In genomic region chrX:7390446-7390845, GRCh38 we compare ENCODE assay signal across 21 cellular contexts.
DNase-seq lines count a peak whose midpoint lies in the region; ATAC-seq, FAIRE-seq and TF ChIP-seq lines count a peak whose summit lies in the region.
"Had no signal": no experiment of that assay in that cellular context is flagged by ENCODE, and none has a peak within 500 bp of the region (broad histone marks: within the 10 kb centered on the region; RNA-seq: fewer than 3 reads in every experiment).

No MANE protein-coding gene starts in this region.

- peak overlapping the region; percentile 74 for H3K27ac ChIP-seq in ACC112 (ENCODE audit: low read depth, low read length)
- H3K27ac ChIP-seq in transverse colon = no peak overlapping the region
- H3K27ac ChIP-seq in pancreas = no peak overlapping the region
- H3K27ac ChIP-seq: 22Rv1, A549 had no signal

- in situ Hi-C loops in transverse colon (cut with MboI; ENCODE audit: low pct_ligation_motif_present in 1 of 4, low pct_unique_long_range_greater_than_20kb in 1 of 4, low sequenced_read_pairs in 3 of 4) = no loop called here

- no peak for TF ChIP-seq CTCF in osteocyte (IDR thresholded peaks at IDR 0.05)
- TF ChIP-seq CTCF in transverse colon (IDR thresholded peaks at IDR 0.05) = no peak
- TF ChIP-seq CTCF in pancreas (IDR thresholded peaks at IDR 0.05) = no peak

- H3K4me1 ChIP-seq in ACC112 (ENCODE audit: control insufficient read depth, insufficient read depth, low read length, unreplicated experiment) (peaks cover 24% of the 10 kb centered on the region), adipocyte (ENCODE audit: control insufficient read depth, insufficient read depth, low read length) (peaks cover 19% of the 10 kb centered on the region), transverse colon (no peaks in the 10 kb centered on the region), pancreas (no peaks in the 10 kb centered on the region)
- H3K4me1 ChIP-seq: A549, BE2C had no signal

- DNase-seq in EL (peak; percentile 6), adipocyte (ENCODE audit: low read depth) (peak; percentile 3), osteocyte (ENCODE audit: extremely low spot score, unreplicated experiment) (no peak), transverse colon (no peak), NCI-H146 treated with DMSO at 0.1 percent for 48 hours (lab: John Stamatoyannopoulos, UW; ENCODE audit: unreplicated experiment) (no peak), pancreas (no peak), midbrain (lab: John Stamatoyannopoulos, UW) (no peak)
- DNase-seq: BE2C; C1 segment of cervical spinal cord; CD4-positive, CD25-positive, alpha-beta regulatory T cell; CD8-positive, alpha-beta memory T cell; COR-L47; DMS 273 treated with DMSO at 0.1 percent for 48 hours; HCEC 1CT had no signal

- no peak overlapping the region for H2AFZ ChIP-seq in ACC112 (ENCODE audit: low read length, unreplicated experiment)
- H2AFZ ChIP-seq: GM23338 had no signal

- H3K36me3 ChIP-seq in ACC112 (ENCODE audit: insufficient read depth, low read length) (no peaks in the 10 kb centered on the region), adipocyte (ENCODE audit: control insufficient read depth, insufficient read depth, low read length, severe bottlenecking) (no peaks in the 10 kb centered on the region), transverse colon (no peaks in the 10 kb centered on the region), pancreas (no peaks in the 10 kb centered on the region)
- H3K36me3 ChIP-seq: BE2C had no signal

- no peaks in the 10 kb centered on the region for H3K9me3 Mint-ChIP-seq in osteocyte (ENCODE audit: unreplicated experiment)
- H3K9me3 Mint-ChIP-seq: GM23338 had no signal

- no peak for TF ChIP-seq EP300 in transverse colon (IDR thresholded peaks at IDR 0.05; ENCODE audit: low read depth)

- ATAC-seq in pancreas = no peak
- ATAC-seq: A549, GM23338 had no signal

- no peak overlapping the region for H3K4me3 ChIP-seq in ACC112 (ENCODE audit: low read depth, low read length)
- H3K4me3 ChIP-seq in adipocyte (ENCODE audit: low read length) = no peak overlapping the region
- no peak overlapping the region for H3K4me3 ChIP-seq in transverse colon
- no peak overlapping the region for H3K4me3 ChIP-seq in pancreas
- H3K4me3 ChIP-seq: A549, GM23338 had no signal

- intact Hi-C loops in transverse colon (cut with DNase I; ENCODE audit: low total_unique reads) (no loop called here), pancreas (cut with DNase I) (no loop called here)

- peak overlapping the region; percentile 12 for H3K27ac Mint-ChIP-seq in osteocyte (ENCODE audit: unreplicated experiment)
- H3K27ac Mint-ChIP-seq: CD4-positive, CD25-positive, alpha-beta regulatory T cell; CD8-positive, alpha-beta memory T cell; GM23338 had no signal

- FAIRE-seq in pancreas (lab: Jason Lieb, UNC) = no peak
- FAIRE-seq: A549, GM12891, GM18507, H54 had no signal

- H3K36me3 Mint-ChIP-seq in osteocyte (ENCODE audit: unreplicated experiment) = peaks cover 2% of the 10 kb centered on the region
- H3K36me3 Mint-ChIP-seq: CD4-positive, CD25-positive, alpha-beta regulatory T cell; CD8-positive, alpha-beta memory T cell had no signal

- no peaks in the 10 kb centered on the region for H3K27me3 Mint-ChIP-seq in osteocyte (ENCODE audit: unreplicated experiment)
- H3K27me3 Mint-ChIP-seq: CD4-positive, CD25-positive, alpha-beta regulatory T cell had no signal

- WGBS in transverse colon (ENCODE audit: low coverage in 1 of 2), 2 donors = 48 to 80% methylated on average over 1 to 2 of the region's 2 CpGs
- WGBS in pancreas, 2 donors = 35 to 50% methylated on average over 2 of the region's 2 CpGs

- H3K79me2 ChIP-seq in ACC112 (ENCODE audit: control insufficient read depth, insufficient read depth, low read length, unreplicated experiment) = no peaks in the 10 kb centered on the region

- peaks cover 34% of the 10 kb centered on the region for H3K4me1 Mint-ChIP-seq in osteocyte (ENCODE audit: unreplicated experiment)
- H3K4me1 Mint-ChIP-seq: CD4-positive, CD25-positive, alpha-beta regulatory T cell; CD8-positive, alpha-beta memory T cell; GM23338 had no signal

- no peak for TF ChIP-seq POLR2A in transverse colon (IDR thresholded peaks at IDR 0.05)

- H3K27me3 ChIP-seq in ACC112 (ENCODE audit: insufficient read depth, low read length) (no peaks in the 10 kb centered on the region), adipocyte (replicated peaks; ENCODE audit: control insufficient read depth, insufficient read depth, low read length) (no peaks in the 10 kb centered on the region), transverse colon (no peaks in the 10 kb centered on the region), pancreas (no peaks in the 10 kb centered on the region)
- H3K27me3 ChIP-seq: BE2C had no signal

- H3K9ac ChIP-seq in adipocyte (ENCODE audit: low read length) = no peak overlapping the region

- H3K9me3 ChIP-seq in adipocyte (ENCODE audit: control insufficient read depth, low read length) = no peaks in the 10 kb centered on the region
- H3K9me3 ChIP-seq in transverse colon = no peaks in the 10 kb centered on the region
- no peaks in the 10 kb centered on the region for H3K9me3 ChIP-seq in pancreas
- H3K9me3 ChIP-seq: A549, BE2C had no signal

- no peak overlapping the region for H3K4me3 Mint-ChIP-seq in osteocyte (ENCODE audit: unreplicated experiment)
- H3K4me3 Mint-ChIP-seq: CD4-positive, CD25-positive, alpha-beta regulatory T cell; CD8-positive, alpha-beta memory T cell; GM23338 had no signal

Comparison
In these comparisons a context has a peak if more than half of its experiments do, and no peak if none do; other contexts are left out.
1. DNase-seq: peak in EL (single experiment) and adipocyte (single experiment); none in osteocyte (single experiment), transverse colon (single experiment), NCI-H146 treated with DMSO at 0.1 percent for 48 hours (single experiment), pancreas (0 of 6) and midbrain (single experiment).